ENCODE assay signal across 8 cellular contexts in the genomic region with DNA sequence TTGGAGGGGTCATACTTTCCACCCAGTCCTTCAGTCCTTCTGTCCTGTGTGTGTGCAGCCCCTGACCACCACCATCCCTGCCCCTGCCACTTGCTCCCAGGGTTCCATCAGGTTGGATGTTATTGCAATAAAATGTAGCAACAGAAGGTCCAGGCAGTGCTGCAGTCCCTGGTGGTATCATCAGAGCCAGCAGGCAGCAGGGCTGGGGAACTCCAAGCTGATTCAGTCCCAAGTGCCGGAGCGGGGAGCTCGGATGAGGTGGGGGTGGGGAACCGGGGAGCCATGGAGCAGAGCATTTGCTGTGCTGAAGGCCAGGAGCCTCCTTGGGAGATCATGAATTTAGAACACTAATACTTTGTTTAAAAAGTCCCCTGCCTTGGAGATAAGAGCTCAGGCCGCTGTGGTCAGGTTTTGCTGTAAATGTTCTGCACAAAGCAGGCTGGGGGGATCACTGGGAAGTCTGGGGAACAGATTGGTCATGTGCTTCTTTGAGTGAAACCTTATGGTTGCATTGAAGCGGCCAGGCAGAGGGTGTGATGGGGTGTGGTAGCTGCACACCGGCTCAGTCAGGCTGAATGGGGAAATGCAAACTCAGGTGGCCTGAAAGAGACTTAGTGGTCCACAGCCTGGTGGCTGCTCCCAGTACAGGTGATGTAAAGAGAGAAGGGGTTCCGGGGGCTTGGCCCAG.
DNase-seq lines count a peak whose midpoint lies in the region; ATAC-seq, FAIRE-seq and TF ChIP-seq lines count a peak whose summit lies in the region.

No MANE protein-coding gene starts in this region.

- H2BK20ac ChIP-seq in H9 (ENCODE audit: low read depth, low read length, poor library complexity, severe bottlenecking) = no peak overlapping the region

- CTCF ChIA-PET in activated naive CD4-positive, alpha-beta T cell treated with anti-CD3 and anti-CD28 coated beads for 36 hours (lab: Charles Lee) = no interaction called here
- CTCF ChIA-PET in activated naive CD4-positive, alpha-beta T cell treated with anti-CD3 and anti-CD28 coated beads, Interleukin-2, amount 10 ng/mL, durations not matched to agents 7 days and 5 days (lab: Charles Lee) = interaction anchor here (0.7 to 1.5 kb wide), 2 partner anchors 8 to 10 kb away, joined by 3 to 6 read pairs; no protein-coding TSS in a partner anchor

- TF ChIP-seq CTCF in ascending aorta (IDR thresholded peaks at IDR 0.05) (peak in 1 of 3 experiments; percentile 7), kidney (IDR thresholded peaks at IDR 0.05; ENCODE audit: borderline replicate concordance, extremely low read depth, insufficient read depth) (no peak), type B pancreatic cell (conservative IDR thresholded peaks at IDR 0.05) (no peak), H9 (conservative IDR thresholded peaks at IDR 0.05) (no peak)

- no peak overlapping the region for H3K4me2 ChIP-seq in H9 (ENCODE audit: insufficient read depth, insufficient read length, low read length)

- H3K4me3 Mint-ChIP-seq in activated naive CD4-positive, alpha-beta T cell treated with anti-CD3 and anti-CD28 coated beads for 36 hours = no peak overlapping the region
- no peak overlapping the region for H3K4me3 Mint-ChIP-seq in activated naive CD4-positive, alpha-beta T cell treated with anti-CD3 and anti-CD28 coated beads, Interleukin-2, amount 10 ng/mL, durations not matched to agents 7 days and 5 days
- no peak overlapping the region for H3K4me3 Mint-ChIP-seq in type B pancreatic cell
- no peak overlapping the region for H3K4me3 Mint-ChIP-seq in H9

- no peak overlapping the region for H2BK15ac ChIP-seq in H9 (ENCODE audit: low read depth, low read length)

- no peak overlapping the region for H4K91ac ChIP-seq in H9 (ENCODE audit: insufficient read length, low read depth, low read length)

- no peak overlapping the region for H3K4me3 ChIP-seq in ascending aorta
- H3K4me3 ChIP-seq in kidney (ENCODE audit: low read length in 2 of 2) = no peak overlapping the region

- no peaks in the 10 kb centered on the region for H3K79me1 ChIP-seq in H9 (ENCODE audit: insufficient read depth, low read depth, low read length, poor library complexity, severe bottlenecking)

- WGBS in H9 (ENCODE audit: extremely low coverage, insufficient read length, low lambda C conversion rate) = no CpG with 5 or more reads among the region's 8 CpGs

- no peaks in the 10 kb centered on the region for H3K36me3 ChIP-seq in ascending aorta
- H3K36me3 ChIP-seq in kidney (ENCODE audit: control insufficient read depth in 1 of 2, insufficient read depth in 2 of 2, low read length in 2 of 2) = no peaks in the 10 kb centered on the region

- ATAC-seq in left lobe of liver = no peak

- H3K23me2 ChIP-seq in H9 (ENCODE audit: insufficient read length, low read depth, low read length, poor library complexity, severe bottlenecking) = no peaks in the 10 kb centered on the region

- no peak overlapping the region for H3K18ac ChIP-seq in H9 (ENCODE audit: insufficient read length, low read depth, low read length)

- H4K8ac ChIP-seq in H9 (replicated peaks; ENCODE audit: insufficient read length, low read depth, low read length) = no peak overlapping the region

- H3K56ac ChIP-seq in H9 (ENCODE audit: insufficient read length, low read depth, low read length) = no peak overlapping the region

- H2AFZ ChIP-seq in H9 (ENCODE audit: low read length) = no peak overlapping the region

- H3K79me2 ChIP-seq in H9 (ENCODE audit: insufficient read depth, low read length) = peaks cover 5% of the 10 kb centered on the region; the same call in 1 of the 2 replicates

- H3K9me3 Mint-ChIP-seq in activated naive CD4-positive, alpha-beta T cell treated with anti-CD3 and anti-CD28 coated beads for 36 hours = no peaks in the 10 kb centered on the region
- no peaks in the 10 kb centered on the region for H3K9me3 Mint-ChIP-seq in activated naive CD4-positive, alpha-beta T cell treated with anti-CD3 and anti-CD28 coated beads, Interleukin-2, amount 10 ng/mL, durations not matched to agents 7 days and 5 days
- H3K9me3 Mint-ChIP-seq in type B pancreatic cell (no peaks in the 10 kb centered on the region), H9 (no peaks in the 10 kb centered on the region; a peak in 1 of 5 replicates)

- H3T11ph ChIP-seq in H9 (ENCODE audit: low read length) = no peak overlapping the region

- no peak overlapping the region for H2BK12ac ChIP-seq in H9 (ENCODE audit: insufficient read length, low read depth, low read length)

- DNase-seq in activated naive CD4-positive, alpha-beta T cell treated with anti-CD3 and anti-CD28 coated beads for 36 hours = peak; percentile 6
- DNase-seq in activated naive CD4-positive, alpha-beta T cell treated with anti-CD3 and anti-CD28 coated beads, Interleukin-2, amount 10 ng/mL, durations not matched to agents 7 days and 5 days = no peak
- no peak for DNase-seq in ascending aorta (ENCODE audit: low spot score in 2 of 2)
- peak; percentile 78 for DNase-seq in kidney
- DNase-seq in type B pancreatic cell (ENCODE audit: extremely low spot score, unreplicated experiment) = no peak
- DNase-seq in left lobe of liver (ENCODE audit: low spot score) = no peak
- no peak for DNase-seq in H9
- DNase-seq in GF-D8 (lab: John Stamatoyannopoulos, UW) = no peak

- H3K4me1 Mint-ChIP-seq in activated naive CD4-positive, alpha-beta T cell treated with anti-CD3 and anti-CD28 coated beads for 36 hours (ENCODE audit: low read depth) = peaks cover 64% of the 10 kb centered on the region
- peaks cover 60% of the 10 kb centered on the region for H3K4me1 Mint-ChIP-seq in activated naive CD4-positive, alpha-beta T cell treated with anti-CD3 and anti-CD28 coated beads, Interleukin-2, amount 10 ng/mL, durations not matched to agents 7 days and 5 days
- H3K4me1 Mint-ChIP-seq in type B pancreatic cell (ENCODE audit: unreplicated experiment) = peaks cover 62% of the 10 kb centered on the region
- peaks cover 41 to 47% of the 10 kb centered on the region in 2 experiments for H3K4me1 Mint-ChIP-seq in H9

- H3K4me1 ChIP-seq in ascending aorta (peaks cover 17 to 41% of the 10 kb centered on the region in 2 donors), kidney (ENCODE audit: control insufficient read depth in 1 of 2, insufficient read depth in 1 of 2, low read depth in 1 of 2, low read length in 2 of 2) (peaks cover 37 to 39% of the 10 kb centered on the region in 2 donors), H9 (ENCODE audit: insufficient read depth, low read length) (peaks cover 6% of the 10 kb centered on the region; the same call in 1 of the 2 replicates)

- no peak overlapping the region for H3K27ac Mint-ChIP-seq in activated naive CD4-positive, alpha-beta T cell treated with anti-CD3 and anti-CD28 coated beads for 36 hours
- no peak overlapping the region for H3K27ac Mint-ChIP-seq in activated naive CD4-positive, alpha-beta T cell treated with anti-CD3 and anti-CD28 coated beads, Interleukin-2, amount 10 ng/mL, durations not matched to agents 7 days and 5 days
- H3K27ac Mint-ChIP-seq in type B pancreatic cell = peak overlapping the region; percentile 40
- peak overlapping the region in 1 of 3 experiments; percentile 4; a peak in 2 of 7 replicates for H3K27ac Mint-ChIP-seq in H9

- H3K27ac ChIP-seq in ascending aorta (peak overlapping the region; percentile 73 to 90), kidney (ENCODE audit: low read depth in 2 of 2, low read length in 2 of 2) (peak overlapping the region; percentile 82 to 88), H9 (ENCODE audit: insufficient read length, low read depth, low read length) (no peak overlapping the region)

- H3K23ac ChIP-seq in H9 (ENCODE audit: insufficient read length, low read depth, low read length) = no peak overlapping the region

- H2AK5ac ChIP-seq in H9 (ENCODE audit: insufficient read length, low read length) = no peak overlapping the region

- H3K27me3 Mint-ChIP-seq in activated naive CD4-positive, alpha-beta T cell treated with anti-CD3 and anti-CD28 coated beads for 36 hours (ENCODE audit: low read depth) = no peaks in the 10 kb centered on the region
- H3K27me3 Mint-ChIP-seq in activated naive CD4-positive, alpha-beta T cell treated with anti-CD3 and anti-CD28 coated beads, Interleukin-2, amount 10 ng/mL, durations not matched to agents 7 days and 5 days = peaks cover 64% of the 10 kb centered on the region
- H3K27me3 Mint-ChIP-seq in type B pancreatic cell (no peaks in the 10 kb centered on the region), H9 (ENCODE audit: low read depth) (peaks cover 1% of the 10 kb centered on the region)

- peak overlapping the region in 1 of 2 donors; percentile 34 for H3K9ac ChIP-seq in kidney (ENCODE audit: low read length in 2 of 2)
- no peak overlapping the region for H3K9ac ChIP-seq in H9 (ENCODE audit: extremely low read depth, insufficient read length, low read length)

- H3K9me3 ChIP-seq in ascending aorta (no peaks in the 10 kb centered on the region), kidney (ENCODE audit: control insufficient read depth in 1 of 2, low read length in 2 of 2) (no peaks in the 10 kb centered on the region), H9 (ENCODE audit: control insufficient read depth, low read depth, low read length) (no peaks in the 10 kb centered on the region)

- no peak overlapping the region for H3K4ac ChIP-seq in H9 (ENCODE audit: low read depth, low read length)

- no peak for FAIRE-seq in kidney (lab: Jason Lieb, UNC)

- H3K36me3 Mint-ChIP-seq in activated naive CD4-positive, alpha-beta T cell treated with anti-CD3 and anti-CD28 coated beads for 36 hours (ENCODE audit: low read depth) = no peaks in the 10 kb centered on the region
- H3K36me3 Mint-ChIP-seq in activated naive CD4-positive, alpha-beta T cell treated with anti-CD3 and anti-CD28 coated beads, Interleukin-2, amount 10 ng/mL, durations not matched to agents 7 days and 5 days = no peaks in the 10 kb centered on the region
- H3K36me3 Mint-ChIP-seq in type B pancreatic cell = peaks cover 4% of the 10 kb centered on the region
- H3K36me3 Mint-ChIP-seq in H9 (ENCODE audit: insufficient read depth in 1 of 3, low read depth in 3 of 3) = peaks cover 0 to 4% (median 3%) of the 10 kb centered on the region in 3 experiments; a peak in 4 of 7 replicates

- H2BK120ac ChIP-seq in H9 (ENCODE audit: low read depth, low read length, poor library complexity, severe bottlenecking) = no peak overlapping the region

- intact Hi-C loops in activated naive CD4-positive, alpha-beta T cell treated with anti-CD3 and anti-CD28 coated beads for 36 hours (cut with micrococcal nuclease) = no loop called here
- intact Hi-C loops in ascending aorta (cut with DNase I) = no loop called here
- intact Hi-C loops in kidney (cut with DNase I) = no loop called here

- H4K20me1 ChIP-seq in H9 (ENCODE audit: control insufficient read depth, insufficient read depth, insufficient read length) = no peaks in the 10 kb centered on the region

- H3K27me3 ChIP-seq in ascending aorta (no peaks in the 10 kb centered on the region), H9 (ENCODE audit: insufficient read depth, low read length) (no peaks in the 10 kb centered on the region)

- H4K5ac ChIP-seq in H9 (ENCODE audit: insufficient read length, low read depth, low read length) = no peak overlapping the region

- H3K14ac ChIP-seq in H9 (ENCODE audit: insufficient read depth, low read length) = no peak overlapping the region

- no peak overlapping the region for H2BK5ac ChIP-seq in H9 (ENCODE audit: insufficient read length, low read length)

Comparison
In these comparisons a context has a peak if more than half of its experiments do, and no peak if none do; other contexts are left out.
1. DNase-seq: peak in activated naive CD4-positive, alpha-beta T cell treated with anti-CD3 and anti-CD28 coated beads for 36 hours (single experiment) and kidney (single experiment); none in activated naive CD4-positive, alpha-beta T cell treated with anti-CD3 and anti-CD28 coated beads, Interleukin-2, amount 10 ng/mL, durations not matched to agents 7 days and 5 days (single experiment), ascending aorta (0 of 2), type B pancreatic cell (single experiment), left lobe of liver (single experiment), H9 (single experiment) and GF-D8 (single experiment).